10 cellular contexts compared by ENCODE assay signal in the genomic region with DNA sequence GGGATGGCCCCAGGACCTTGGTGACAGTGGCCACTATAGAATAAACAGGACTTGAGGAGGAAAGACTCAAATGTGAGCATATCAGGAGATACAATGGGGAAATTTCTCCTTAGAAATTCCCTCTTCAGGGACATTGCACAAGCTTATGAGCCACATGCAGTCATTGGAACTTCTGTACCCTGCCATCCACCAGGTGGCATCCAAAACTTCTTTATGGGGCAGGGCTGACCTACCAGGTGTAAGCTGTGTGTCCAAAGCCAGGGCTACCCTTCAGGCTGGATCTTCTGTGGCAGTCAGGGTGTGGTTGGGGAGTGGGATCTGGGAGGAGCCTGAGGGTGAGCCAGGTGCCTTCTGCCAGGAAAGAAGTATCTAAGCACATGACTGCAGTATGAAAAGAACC. TPM values are rescaled to one million over a fixed set of nuclear protein-coding genes. Genes with fewer than 3 reads are reported as not detected.
DNase-seq lines count a peak whose midpoint lies in the region; ATAC-seq, FAIRE-seq and TF ChIP-seq lines count a peak whose summit lies in the region.
"Had no signal": no experiment of that assay in that cellular context is flagged by ENCODE, and none has a peak within 500 bp of the region (broad histone marks: within the 10 kb centered on the region; RNA-seq: fewer than 3 reads in every experiment).

No MANE protein-coding gene starts in this region.

- H3K9me3 Mint-ChIP-seq in GM23338 = no peaks in the 10 kb centered on the region
- H3K9me3 Mint-ChIP-seq in WTC11 = no peaks in the 10 kb centered on the region
- H3K9me3 Mint-ChIP-seq: activated naive CD4-positive, alpha-beta T cell treated with anti-CD3 and anti-CD28 coated beads, Interleukin-2, amount 50 U/mL, for 72 hours had no signal

- no peak overlapping the region for H3K9ac ChIP-seq in keratinocyte (ENCODE audit: control insufficient read depth, extremely low read depth, insufficient read depth, low read length)

- TF ChIP-seq CTCF in AG04449 (IDR thresholded peaks at IDR 0.05; ENCODE audit: insufficient read depth, low read length, missing control alignments) (peak; percentile 19), GM23338 (conservative IDR thresholded peaks at IDR 0.05; ENCODE audit: low read depth in 2 of 2) (peak; percentile 28 to 66; a peak in 3 of 4 replicates), WTC11 (IDR thresholded peaks at IDR 0.05) (no peak), keratinocyte (optimal IDR thresholded peaks at IDR 0.05 in 1 of 3, IDR thresholded peaks at IDR 0.05 in 1 of 3, conservative IDR thresholded peaks at IDR 0.05 in 1 of 3; ENCODE audit: extremely low read depth in 1 of 3, insufficient read depth in 2 of 3, low read length in 3 of 3) (peak; percentile 16 to 54 (median 30))

- H3F3A ChIP-seq in GM23338 (replicated peaks; ENCODE audit: low read depth) = no peaks in the 10 kb centered on the region

- dilution Hi-C loops in keratinocyte (cut with MboI; ENCODE audit: extremely low pct_ligation_motif_present, low sequenced_read_pairs) = no loop called here

- no peaks in the 10 kb centered on the region for H3K36me3 Mint-ChIP-seq in GM23338 (ENCODE audit: low read depth)
- H3K36me3 Mint-ChIP-seq in WTC11 = no peaks in the 10 kb centered on the region
- H3K36me3 Mint-ChIP-seq: activated naive CD4-positive, alpha-beta T cell treated with anti-CD3 and anti-CD28 coated beads, Interleukin-2, amount 50 U/mL, for 72 hours had no signal

- H3K4me2 ChIP-seq in GM23338 = no peak overlapping the region
- H3K4me2 ChIP-seq in keratinocyte (ENCODE audit: control insufficient read depth, extremely low read depth, insufficient read depth, low read depth, low read length) = no peak overlapping the region

- peak; percentile 66 for ATAC-seq in GM23338
- ATAC-seq in WTC11 = peak; percentile 77
- no peak for ATAC-seq in HG02885 (IDR thresholded peaks at IDR 0.05; ENCODE audit: poor library complexity, unreplicated experiment)
- ATAC-seq in GM21529 (IDR thresholded peaks at IDR 0.05; ENCODE audit: unreplicated experiment) = no peak
- ATAC-seq in GM18511 (IDR thresholded peaks at IDR 0.05; ENCODE audit: unreplicated experiment) = no peak
- ATAC-seq: activated naive CD4-positive, alpha-beta T cell treated with anti-CD3 and anti-CD28 coated beads, Interleukin-2, amount 50 U/mL, for 72 hours had no signal

- no peak overlapping the region for H3K4me3 ChIP-seq in AG04449 (ENCODE audit: low read depth, low read length)
- H3K4me3 ChIP-seq in GM23338 = no peak overlapping the region
- no peak overlapping the region for H3K4me3 ChIP-seq in keratinocyte (ENCODE audit: control insufficient read depth in 2 of 3, extremely low read depth in 1 of 3, insufficient read depth in 2 of 3, low read depth in 1 of 3, low read length in 3 of 3)

- H3K27me3 Mint-ChIP-seq in GM23338 (ENCODE audit: insufficient read depth, low read depth, poor library complexity) (peaks cover 15% of the 10 kb centered on the region), WTC11 (ENCODE audit: low read depth) (no peaks in the 10 kb centered on the region; the same call in 1 of the 2 replicates)

- H3K4me1 Mint-ChIP-seq in GM23338 = no peaks in the 10 kb centered on the region
- no peaks in the 10 kb centered on the region for H3K4me1 Mint-ChIP-seq in WTC11

- no peaks in the 10 kb centered on the region for H3K9me3 ChIP-seq in keratinocyte (ENCODE audit: control insufficient read depth, low read depth, low read length)

- H3K27ac ChIP-seq in GM23338 (ENCODE audit: low read depth) (no peak overlapping the region), keratinocyte (ENCODE audit: control insufficient read depth, insufficient read depth, low read length) (no peak overlapping the region)

- H2AFZ ChIP-seq in GM23338 = no peak overlapping the region
- no peak overlapping the region for H2AFZ ChIP-seq in keratinocyte (ENCODE audit: control insufficient read depth, low read length)

- H4K20me1 ChIP-seq in GM23338 (replicated peaks; ENCODE audit: insufficient read depth) (no peaks in the 10 kb centered on the region), keratinocyte (ENCODE audit: control insufficient read depth, extremely low read depth, insufficient read depth, low read length) (no peaks in the 10 kb centered on the region)

- H3K79me2 ChIP-seq in GM23338 (replicated peaks; ENCODE audit: insufficient read depth) (no peaks in the 10 kb centered on the region), keratinocyte (ENCODE audit: control insufficient read depth, insufficient read depth, low read length) (no peaks in the 10 kb centered on the region)

- H3K4me1 ChIP-seq in GM23338 (ENCODE audit: insufficient read depth) (no peaks in the 10 kb centered on the region), keratinocyte (ENCODE audit: control insufficient read depth, extremely low read depth, insufficient read depth, low read length) (no peaks in the 10 kb centered on the region)

- H3K9me2 ChIP-seq in GM23338 (ENCODE audit: insufficient read depth) = 0 out of 2 replicates have a peak, but pooled peaks cover 3% of the 10 kb centered on the region

- no peak for FAIRE-seq in keratinocyte (lab: Jason Lieb, UNC)

- DNase-seq in AG04449 (ENCODE audit: low read depth, low spot score) = no peak
- DNase-seq in GM23338 (ENCODE audit: low spot score) = peak; percentile 34
- DNase-seq in WTC11 (ENCODE audit: low spot score) = peak; percentile 30
- DNase-seq in keratinocyte (ENCODE audit: low read depth, low spot score) = no peak
- no peak for DNase-seq in KG1 (lab: John Stamatoyannopoulos, UW)
- DNase-seq: SHP77 treated with DMSO at 0.1 percent for 48 hours had no signal

- no peaks in the 10 kb centered on the region for H3K9me1 ChIP-seq in keratinocyte (ENCODE audit: control insufficient read depth, extremely low read depth, insufficient read depth, low read length)

- H3K4me3 Mint-ChIP-seq in GM23338 (no peak overlapping the region), WTC11 (no peak overlapping the region)

- CTCF ChIA-PET in AG04449 (lab: Yijun Ruan, JAX) = interaction anchor here (0.8 to 1.7 kb wide), 5 partner anchors 185 to 542 kb away, joined by 3 to 7 read pairs (median 4); no protein-coding TSS in a partner anchor
- CTCF ChIA-PET in WTC11 (lab: Charles Lee) = interaction anchor here (0.6 to 2.2 kb wide), 9 partner anchors 22 to 603 kb away, joined by 3 to 11 read pairs (median 5); no protein-coding TSS in a partner anchor

- H3K36me3 ChIP-seq in GM23338 (ENCODE audit: insufficient read depth) (no peaks in the 10 kb centered on the region), keratinocyte (ENCODE audit: control insufficient read depth in 2 of 2, extremely low read depth in 1 of 2, insufficient read depth in 2 of 2, low read length in 2 of 2) (no peaks in the 10 kb centered on the region)

- POLR2A ChIA-PET in AG04449 (lab: Yijun Ruan, JAX) (no interaction called here), WTC11 (lab: Charles Lee) (no interaction called here)

- no peaks in the 10 kb centered on the region for H3K27me3 ChIP-seq in GM23338 (ENCODE audit: insufficient read depth)
- peaks cover 8% of the 10 kb centered on the region for H3K27me3 ChIP-seq in keratinocyte (ENCODE audit: control insufficient read depth, extremely low read depth, insufficient read depth, low read length)

- H3K27ac Mint-ChIP-seq in GM23338 (no peak overlapping the region), WTC11 (no peak overlapping the region)
- H3K27ac Mint-ChIP-seq: activated naive CD4-positive, alpha-beta T cell treated with anti-CD3 and anti-CD28 coated beads, Interleukin-2, amount 50 U/mL, for 72 hours had no signal

TF ChIP-seq in GM23338, 12 proteins besides CTCF, POLR2A, EP300 and RAD21 (continues in another document):
- TF ChIP-seq ZNF114 (CRISPR knock-in tag; IDR thresholded peaks at IDR 0.05) (no peak), CREB1 (CRISPR knock-in tag; IDR thresholded peaks at IDR 0.05; ENCODE audit: low read depth) (no peak), STAT1 (IDR thresholded peaks at IDR 0.05; ENCODE audit: unreplicated experiment) (no peak), POLR2AphosphoS5 (IDR thresholded peaks at IDR 0.05; ENCODE audit: low read depth) (no peak)
- TF ChIP-seq, protein P1, sequence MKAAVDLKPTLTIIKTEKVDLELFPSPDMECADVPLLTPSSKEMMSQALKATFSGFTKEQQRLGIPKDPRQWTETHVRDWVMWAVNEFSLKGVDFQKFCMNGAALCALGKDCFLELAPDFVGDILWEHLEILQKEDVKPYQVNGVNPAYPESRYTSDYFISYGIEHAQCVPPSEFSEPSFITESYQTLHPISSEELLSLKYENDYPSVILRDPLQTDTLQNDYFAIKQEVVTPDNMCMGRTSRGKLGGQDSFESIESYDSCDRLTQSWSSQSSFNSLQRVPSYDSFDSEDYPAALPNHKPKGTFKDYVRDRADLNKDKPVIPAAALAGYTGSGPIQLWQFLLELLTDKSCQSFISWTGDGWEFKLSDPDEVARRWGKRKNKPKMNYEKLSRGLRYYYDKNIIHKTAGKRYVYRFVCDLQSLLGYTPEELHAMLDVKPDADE (IDR thresholded peaks at IDR 0.05) = no peak

TF ChIP-seq in WTC11, 78 proteins besides CTCF, POLR2A, EP300 and RAD21 (continues in another document):
- TF ChIP-seq ZNF671 (CRISPR knock-in tag; IDR thresholded peaks at IDR 0.05) = no peak
- TF ChIP-seq, protein P2, sequence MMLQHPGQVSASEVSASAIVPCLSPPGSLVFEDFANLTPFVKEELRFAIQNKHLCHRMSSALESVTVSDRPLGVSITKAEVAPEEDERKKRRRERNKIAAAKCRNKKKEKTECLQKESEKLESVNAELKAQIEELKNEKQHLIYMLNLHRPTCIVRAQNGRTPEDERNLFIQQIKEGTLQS (CRISPR knock-in tag; conservative IDR thresholded peaks at IDR 0.05) = no peak
- TF ChIP-seq, protein P3, sequence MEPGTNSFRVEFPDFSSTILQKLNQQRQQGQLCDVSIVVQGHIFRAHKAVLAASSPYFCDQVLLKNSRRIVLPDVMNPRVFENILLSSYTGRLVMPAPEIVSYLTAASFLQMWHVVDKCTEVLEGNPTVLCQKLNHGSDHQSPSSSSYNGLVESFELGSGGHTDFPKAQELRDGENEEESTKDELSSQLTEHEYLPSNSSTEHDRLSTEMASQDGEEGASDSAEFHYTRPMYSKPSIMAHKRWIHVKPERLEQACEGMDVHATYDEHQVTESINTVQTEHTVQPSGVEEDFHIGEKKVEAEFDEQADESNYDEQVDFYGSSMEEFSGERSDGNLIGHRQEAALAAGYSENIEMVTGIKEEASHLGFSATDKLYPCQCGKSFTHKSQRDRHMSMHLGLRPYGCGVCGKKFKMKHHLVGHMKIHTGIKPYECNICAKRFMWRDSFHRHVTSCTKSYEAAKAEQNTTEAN (CRISPR knock-in tag; IDR thresholded peaks at IDR 0.05) = no peak

RNA-seq across cellular contexts. Expression of a gene that starts 36.6 kb away (rescaled TPM):
- not detected in 2 replicates for total RNA-seq in GM23338 (2014; rRNA removed; shearing (Covaris generic))
- polyA plus RNA-seq in GM23338 (2016; fragmentation: Nextera tagmentation; extraction: Ambion mirVana) (not detected in 2 replicates), keratinocyte (not detected in 3 replicates)
- total RNA-seq in WTC11 (2021) = not detected in 3 replicates
- polyA plus RNA-seq in keratinocyte (2011; ENCODE audit: low read depth) = not detected
- not detected in 2 replicates for polyA plus RNA-seq in keratinocyte (2011; cell fraction: cytosol; rRNA removed)
- polyA plus RNA-seq in keratinocyte (2011; cell fraction: nucleus; rRNA removed) = 0.06 TPM in 1 of 2 replicates, not detected in the other
- not detected in 2 replicates for polyA plus RNA-seq in keratinocyte (2012; ENCODE audit: low replicate concordance)
- polyA minus RNA-seq in keratinocyte = not detected in 3 replicates
- not detected for polyA minus RNA-seq in keratinocyte (2011; cell fraction: cytosol; rRNA and poly(A)+ RNA removed)
- polyA minus RNA-seq in keratinocyte (2011; cell fraction: nucleus; rRNA and poly(A)+ RNA removed) = not detected in 2 replicates
- total RNA-seq: activated naive CD4-positive, alpha-beta T cell treated with anti-CD3 and anti-CD28 coated beads, Interleukin-2, amount 50 U/mL, for 72 hours had no signal

Comparison
In these comparisons a context has a peak if more than half of its experiments do, and no peak if none do; other contexts are left out.
1. DNase-seq: peak in GM23338 (single experiment) and WTC11 (single experiment); none in AG04449 (single experiment), keratinocyte (single experiment) and KG1 (single experiment).
2. ATAC-seq: peak in GM23338 (single experiment) and WTC11 (single experiment); none in HG02885 (single experiment), GM21529 (single experiment) and GM18511 (single experiment).